Comparison of ENCODE assay signal across 12 cellular contexts in the genomic region with DNA sequence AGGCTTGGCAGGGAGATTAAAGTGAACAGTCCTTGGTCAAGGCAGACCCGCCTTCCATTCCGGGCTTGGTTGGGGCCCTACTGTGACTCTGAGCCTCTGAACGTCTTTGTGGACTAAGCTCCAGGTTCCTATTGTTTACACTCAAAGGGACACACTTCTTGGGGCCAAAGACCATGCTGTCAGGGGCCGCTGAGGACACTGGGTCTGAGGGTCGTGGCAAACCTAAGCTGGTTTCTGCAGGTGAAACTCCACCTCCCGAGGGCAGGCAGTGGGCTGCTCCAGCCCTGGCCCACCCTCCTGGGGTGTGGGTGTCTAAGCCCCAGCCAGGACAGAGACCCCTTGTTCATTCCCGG. TPM values are rescaled to one million over a fixed set of nuclear protein-coding genes. Genes with fewer than 3 reads are reported as not detected.
DNase-seq lines count a peak whose midpoint lies in the region; ATAC-seq and TF ChIP-seq lines count a peak whose summit lies in the region.
"Had no signal": no experiment of that assay in that cellular context is flagged by ENCODE, and none has a peak within 500 bp of the region (broad histone marks: within the 10 kb centered on the region; RNA-seq: fewer than 3 reads in every experiment).

No MANE protein-coding gene starts in this region.

- no peaks in the 10 kb centered on the region for H3K9me3 Mint-ChIP-seq in activated naive CD4-positive, alpha-beta T cell treated with anti-CD3 and anti-CD28 coated beads, Interleukin-2, amount 50 U/mL, for 24 hours
- no peaks in the 10 kb centered on the region for H3K9me3 Mint-ChIP-seq in activated naive CD4-positive, alpha-beta T cell treated with anti-CD3 and anti-CD28 coated beads for 36 hours
- no peaks in the 10 kb centered on the region for H3K9me3 Mint-ChIP-seq in activated T-helper 17 cell treated with anti-CD3 and anti-CD28 coated beads, Interleukin-2, amount 50 U/mL, for 72 hours
- H3K9me3 Mint-ChIP-seq: memory B cell had no signal

- H3K9me2 ChIP-seq in hepatocyte (replicated peaks; ENCODE audit: insufficient read depth), result no peaks in the 10 kb centered on the region

- no peak overlapping the region for H3K4me3 Mint-ChIP-seq in activated naive CD4-positive, alpha-beta T cell treated with anti-CD3 and anti-CD28 coated beads, Interleukin-2, amount 50 U/mL, for 24 hours
- no peak overlapping the region for H3K4me3 Mint-ChIP-seq in activated naive CD4-positive, alpha-beta T cell treated with anti-CD3 and anti-CD28 coated beads for 36 hours
- no peak overlapping the region for H3K4me3 Mint-ChIP-seq in activated T-helper 17 cell treated with anti-CD3 and anti-CD28 coated beads, Interleukin-2, amount 50 U/mL, for 72 hours
- H3K4me3 Mint-ChIP-seq: B cell, memory B cell had no signal

- no peak overlapping the region for H3K4me3 ChIP-seq in hepatocyte
- H3K4me3 ChIP-seq in tibial artery, result no peak overlapping the region
- H3K4me3 ChIP-seq: spleen had no signal

- no peaks in the 10 kb centered on the region for H3K27me3 ChIP-seq in hepatocyte
- no peaks in the 10 kb centered on the region for H3K27me3 ChIP-seq in tibial artery
- H3K27me3 ChIP-seq: spleen had no signal

- H3K4me1 ChIP-seq in hepatocyte (ENCODE audit: insufficient read depth), result peaks cover 27% of the 10 kb centered on the region
- peaks cover 13 to 100% (median 83%) of the 10 kb centered on the region in 4 donors for H3K4me1 ChIP-seq in tibial artery

- intact Hi-C loops in activated naive CD4-positive, alpha-beta T cell treated with anti-CD3 and anti-CD28 coated beads for 36 hours (cut with micrococcal nuclease), result loop anchor here (5.0 kb wide), 1 partner anchor 354 kb away; a partner anchor contains a TSS
- intact Hi-C loops in tibial artery (cut with DNase I; ENCODE audit: low total_unique reads), result loop anchor here (5.0 kb wide), 1 partner anchor 36 kb away; no protein-coding TSS in a partner anchor

- 70% methylated on average over 7 of the region's 7 CpGs for WGBS in hepatocyte (ENCODE audit: low lambda C conversion rate, missing lambda C conversion rate)

- in situ Hi-C loops in KBM-7 (cut with MboI; ENCODE audit: low pct_unique_long_range_greater_than_20kb, low sequenced_read_pairs), result no loop called here

- H3K36me3 ChIP-seq in hepatocyte (replicated peaks; ENCODE audit: insufficient read depth, low read depth), result no peaks in the 10 kb centered on the region
- H3K36me3 ChIP-seq in tibial artery, result peaks cover 32 to 54% (median 45%) of the 10 kb centered on the region in 3 donors

- no peak overlapping the region for H2AFZ ChIP-seq in hepatocyte

- TF ChIP-seq CTCF in hepatocyte (IDR thresholded peaks at IDR 0.05; ENCODE audit: poor library complexity) (no peak), tibial artery (IDR thresholded peaks at IDR 0.05) (no peak)

- H3K27ac Mint-ChIP-seq in activated naive CD4-positive, alpha-beta T cell treated with anti-CD3 and anti-CD28 coated beads, Interleukin-2, amount 50 U/mL, for 24 hours, result peak overlapping the region; percentile 89
- H3K27ac Mint-ChIP-seq in activated naive CD4-positive, alpha-beta T cell treated with anti-CD3 and anti-CD28 coated beads for 36 hours, result no peak overlapping the region
- H3K27ac Mint-ChIP-seq in activated T-helper 17 cell treated with anti-CD3 and anti-CD28 coated beads, Interleukin-2, amount 50 U/mL, for 72 hours, result peak overlapping the region; percentile 93
- H3K27ac Mint-ChIP-seq: memory B cell had no signal

- DNase-seq in activated naive CD4-positive, alpha-beta T cell treated with anti-CD3 and anti-CD28 coated beads for 36 hours, result no peak
- DNase-seq in hepatocyte (ENCODE audit: low spot score) (peak; percentile 24), tibial artery (peak in 1 of 2 donors; percentile 69), C1 segment of cervical spinal cord (lab: John Stamatoyannopoulos, UW) (no peak), KBM-7 (no peak)
- DNase-seq: cerebellar nuclear complex had no signal

- H3K4me1 Mint-ChIP-seq in activated naive CD4-positive, alpha-beta T cell treated with anti-CD3 and anti-CD28 coated beads, Interleukin-2, amount 50 U/mL, for 24 hours, result peaks cover 30% of the 10 kb centered on the region
- H3K4me1 Mint-ChIP-seq in activated naive CD4-positive, alpha-beta T cell treated with anti-CD3 and anti-CD28 coated beads for 36 hours (ENCODE audit: low read depth), result peaks cover 34% of the 10 kb centered on the region
- peaks cover 15% of the 10 kb centered on the region for H3K4me1 Mint-ChIP-seq in activated T-helper 17 cell treated with anti-CD3 and anti-CD28 coated beads, Interleukin-2, amount 50 U/mL, for 72 hours
- H3K4me1 Mint-ChIP-seq: memory B cell had no signal

- H3K79me2 ChIP-seq in hepatocyte, result peaks cover 3% of the 10 kb centered on the region

- H3K27ac ChIP-seq in hepatocyte (peak overlapping the region; percentile 76), tibial artery (peak overlapping the region; percentile 80 to 95)

- no peak overlapping the region for H3K4me2 ChIP-seq in hepatocyte

- no peaks in the 10 kb centered on the region for H3K36me3 Mint-ChIP-seq in activated naive CD4-positive, alpha-beta T cell treated with anti-CD3 and anti-CD28 coated beads, Interleukin-2, amount 50 U/mL, for 24 hours
- peaks cover 8% of the 10 kb centered on the region for H3K36me3 Mint-ChIP-seq in activated naive CD4-positive, alpha-beta T cell treated with anti-CD3 and anti-CD28 coated beads for 36 hours (ENCODE audit: low read depth)
- H3K36me3 Mint-ChIP-seq in activated T-helper 17 cell treated with anti-CD3 and anti-CD28 coated beads, Interleukin-2, amount 50 U/mL, for 72 hours (ENCODE audit: low read depth), result peaks cover 4% of the 10 kb centered on the region

- ATAC-seq in activated T-helper 17 cell treated with anti-CD3 and anti-CD28 coated beads, Interleukin-2, amount 50 U/mL, for 72 hours (replicated peaks), result no peak
- ATAC-seq in HG03571 (IDR thresholded peaks at IDR 0.05; ENCODE audit: unreplicated experiment), result no peak

- H4K20me1 ChIP-seq in hepatocyte (ENCODE audit: insufficient read depth, poor library complexity, severe bottlenecking), result peaks cover 7% of the 10 kb centered on the region

- CTCF ChIA-PET in activated naive CD4-positive, alpha-beta T cell treated with anti-CD3 and anti-CD28 coated beads for 36 hours (lab: Charles Lee), result interaction anchor here (0.8 to 0.9 kb wide), 3 partner anchors 34 to 109 kb away, joined by 3 to 4 read pairs (median 3); no protein-coding TSS in a partner anchor

- no peaks in the 10 kb centered on the region for H3K27me3 Mint-ChIP-seq in activated naive CD4-positive, alpha-beta T cell treated with anti-CD3 and anti-CD28 coated beads, Interleukin-2, amount 50 U/mL, for 24 hours
- H3K27me3 Mint-ChIP-seq in activated naive CD4-positive, alpha-beta T cell treated with anti-CD3 and anti-CD28 coated beads for 36 hours (ENCODE audit: low read depth), result no peaks in the 10 kb centered on the region
- H3K27me3 Mint-ChIP-seq in activated T-helper 17 cell treated with anti-CD3 and anti-CD28 coated beads, Interleukin-2, amount 50 U/mL, for 72 hours, result no peaks in the 10 kb centered on the region
- H3K27me3 Mint-ChIP-seq: B cell, memory B cell had no signal

- H3K9me3 ChIP-seq in hepatocyte (ENCODE audit: low read depth) (no peaks in the 10 kb centered on the region), tibial artery (no peaks in the 10 kb centered on the region)
- H3K9me3 ChIP-seq: spleen had no signal

RNA-seq across cellular contexts. Expression of a gene that starts 43.1 kb away (rescaled TPM):
- total RNA-seq in activated naive CD4-positive, alpha-beta T cell treated with anti-CD3 and anti-CD28 coated beads for 36 hours, result 10 to 100 TPM; 68.9 to 69.7 TPM
- 10 to 100 TPM; 42.9 to 45.8 TPM for total RNA-seq in activated T-helper 17 cell treated with anti-CD3 and anti-CD28 coated beads, Interleukin-2, amount 50 U/mL, for 72 hours
- total RNA-seq in hepatocyte, result 315 and 342 TPM in 2 replicates
- polyA plus RNA-seq in hepatocyte, result 352 and 369 TPM in 2 replicates
